In the genomic region with DNA sequence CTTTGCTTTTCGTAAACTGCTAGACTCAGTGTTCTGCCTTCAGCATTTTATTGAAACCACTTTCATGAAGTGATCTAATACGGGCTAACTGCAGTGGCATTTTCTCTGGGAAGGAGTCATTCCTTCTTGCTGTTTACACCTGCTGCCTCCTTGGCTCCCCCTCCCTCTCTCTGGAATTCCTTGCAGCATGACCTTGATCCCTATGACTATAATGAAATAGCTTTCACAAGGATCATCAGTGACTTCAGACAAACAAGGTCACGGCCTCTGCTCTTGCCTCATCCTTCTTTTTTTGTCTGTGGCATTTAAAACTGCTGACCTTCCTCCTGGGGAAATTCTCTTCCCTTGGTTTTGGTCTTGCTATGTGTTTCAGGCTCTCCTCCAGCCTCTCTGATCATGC, we compare ENCODE assay signal across 21 cellular contexts.
DNase-seq lines count a peak whose midpoint lies in the region; ATAC-seq, FAIRE-seq and TF ChIP-seq lines count a peak whose summit lies in the region.
"Had no signal": no experiment of that assay in that cellular context is flagged by ENCODE, and none has a peak within 500 bp of the region (broad histone marks: within the 10 kb centered on the region; RNA-seq: fewer than 3 reads in every experiment).

No MANE protein-coding gene starts in this region.

- no peaks in the 10 kb centered on the region for H3K27me3 Mint-ChIP-seq in astrocyte (ENCODE audit: low read depth, unreplicated experiment)
- H3K27me3 Mint-ChIP-seq: activated naive CD4-positive, alpha-beta T cell treated with anti-CD3 and anti-CD28 coated beads, Interleukin-2, amount 10 ng/mL, durations not matched to agents 7 days and 5 days; central memory CD8-positive, alpha-beta T cell had no signal

- ATAC-seq in left colon (peak; percentile 28), HG02870 (IDR thresholded peaks at IDR 0.05; ENCODE audit: unreplicated experiment) (no peak)

- FAIRE-seq in astrocyte (lab: Jason Lieb, UNC): no peak
- FAIRE-seq: GM12891 had no signal

- 69 to 78% methylated on average over 3 of the region's 3 CpGs for WGBS in testis, 2 donors

- no peak overlapping the region for H2AFZ ChIP-seq in ACC112 (ENCODE audit: low read length, unreplicated experiment)
- H2AFZ ChIP-seq in astrocyte (ENCODE audit: low read depth, low read length): no peak overlapping the region
- H2AFZ ChIP-seq: parathyroid adenoma had no signal

- H3K36me3 ChIP-seq in ACC112 (ENCODE audit: insufficient read depth, low read length): peaks cover 24% of the 10 kb centered on the region
- H3K36me3 ChIP-seq in astrocyte (ENCODE audit: insufficient read depth, low read length): no peaks in the 10 kb centered on the region
- no peaks in the 10 kb centered on the region for H3K36me3 ChIP-seq in testis (ENCODE audit: low read depth, missing control alignments)

- H3K4me2 ChIP-seq in astrocyte (ENCODE audit: low read length): peak overlapping the region; percentile 23

- H3K36me3 Mint-ChIP-seq in astrocyte (ENCODE audit: low read depth, unreplicated experiment): peaks cover 21% of the 10 kb centered on the region
- H3K36me3 Mint-ChIP-seq: activated naive CD4-positive, alpha-beta T cell treated with anti-CD3 and anti-CD28 coated beads, Interleukin-2, amount 10 ng/mL, durations not matched to agents 7 days and 5 days had no signal

- H3K9me3 Mint-ChIP-seq in astrocyte (ENCODE audit: unreplicated experiment): no peaks in the 10 kb centered on the region
- H3K9me3 Mint-ChIP-seq: activated naive CD4-positive, alpha-beta T cell treated with anti-CD3 and anti-CD28 coated beads, Interleukin-2, amount 10 ng/mL, durations not matched to agents 7 days and 5 days had no signal

- no peaks in the 10 kb centered on the region for H3K27me3 ChIP-seq in ACC112 (ENCODE audit: insufficient read depth, low read length)
- no peaks in the 10 kb centered on the region for H3K27me3 ChIP-seq in astrocyte (ENCODE audit: insufficient read depth, low read length)
- H3K27me3 ChIP-seq in testis: no peaks in the 10 kb centered on the region
- H3K27me3 ChIP-seq: SJCRH30, tibial artery had no signal

- H3K27ac ChIP-seq in ACC112 (ENCODE audit: low read depth, low read length) (peak overlapping the region; percentile 14; the same call in 1 of the 2 replicates), astrocyte (ENCODE audit: low read depth, low read length) (peak overlapping the region; percentile 38), testis (no peak overlapping the region)
- H3K27ac ChIP-seq: parathyroid adenoma, SJCRH30, tibial artery had no signal

- no peak overlapping the region for H3K4me3 Mint-ChIP-seq in astrocyte (ENCODE audit: unreplicated experiment)
- H3K4me3 Mint-ChIP-seq: activated naive CD4-positive, alpha-beta T cell treated with anti-CD3 and anti-CD28 coated beads, Interleukin-2, amount 10 ng/mL, durations not matched to agents 7 days and 5 days; central memory CD8-positive, alpha-beta T cell had no signal

- TF ChIP-seq CTCF in astrocyte (IDR thresholded peaks at IDR 0.05; ENCODE audit: insufficient read depth, low read depth, low read length) (no peak), testis (IDR thresholded peaks at IDR 0.05) (no peak), GM10266 (IDR thresholded peaks at IDR 0.05; ENCODE audit: control insufficient read depth, insufficient read depth, low read depth, missing control alignments) (no peak)

- H4K20me1 ChIP-seq in astrocyte (ENCODE audit: insufficient read depth, low read length): no peaks in the 10 kb centered on the region

- peaks cover 45% of the 10 kb centered on the region for H3K4me1 ChIP-seq in ACC112 (ENCODE audit: control insufficient read depth, insufficient read depth, low read length, unreplicated experiment)
- peaks cover 13% of the 10 kb centered on the region for H3K4me1 ChIP-seq in astrocyte (ENCODE audit: insufficient read depth, low read length)
- no peaks in the 10 kb centered on the region for H3K4me1 ChIP-seq in testis
- H3K4me1 ChIP-seq: SJCRH30, tibial artery had no signal

- no peaks in the 10 kb centered on the region for H3K79me2 ChIP-seq in ACC112 (ENCODE audit: control insufficient read depth, insufficient read depth, low read length, unreplicated experiment)
- H3K79me2 ChIP-seq in astrocyte (ENCODE audit: insufficient read depth, low read length): no peaks in the 10 kb centered on the region

- peak overlapping the region; percentile 83 for H3K27ac Mint-ChIP-seq in astrocyte (ENCODE audit: unreplicated experiment)
- H3K27ac Mint-ChIP-seq: activated naive CD4-positive, alpha-beta T cell treated with anti-CD3 and anti-CD28 coated beads, Interleukin-2, amount 10 ng/mL, durations not matched to agents 7 days and 5 days had no signal

- no peak for TF ChIP-seq POLR2A in testis (IDR thresholded peaks at IDR 0.05)

- DNase-seq in HK-2 (ENCODE audit: unreplicated experiment) (peak; percentile 45), astrocyte (ENCODE audit: low read depth) (peak; percentile 84), left colon (no peak), testis (no peak), NCI-H2196 treated with DMSO at 0.1 percent for 48 hours (lab: John Stamatoyannopoulos, UW; ENCODE audit: unreplicated experiment) (no peak), GM10266 (ENCODE audit: extremely low spot score) (no peak)
- DNase-seq: activated CD8-positive, alpha-beta memory T cell treated with anti-CD3 and anti-CD28 coated beads for 24 hours; activated naive CD4-positive, alpha-beta T cell treated with anti-CD3 and anti-CD28 coated beads, Interleukin-2, amount 10 ng/mL, durations not matched to agents 7 days and 5 days; AML-193; DMS79 treated with DMSO at 0.1 percent for 48 hours; hippocampal formation; KG1; NCI-H146; NCI-H748 treated with DMSO at 0.1 percent for 48 hours; tibial artery had no signal

- no peak overlapping the region for H3K9ac ChIP-seq in astrocyte (ENCODE audit: low read length)
- H3K9ac ChIP-seq: parathyroid adenoma had no signal

- H3K4me1 Mint-ChIP-seq in astrocyte (ENCODE audit: low read depth, unreplicated experiment): peaks cover 54% of the 10 kb centered on the region
- H3K4me1 Mint-ChIP-seq: central memory CD8-positive, alpha-beta T cell had no signal

- intact Hi-C loops in left colon (cut with DNase I, micrococcal nuclease): no loop called here
- intact Hi-C loops in testis (cut with DNase I; ENCODE audit: low total_unique reads): no loop called here

- H3K4me3 ChIP-seq in ACC112 (ENCODE audit: low read depth, low read length) (no peak overlapping the region), astrocyte (ENCODE audit: insufficient read depth, low read depth, low read length) (no peak overlapping the region), testis (no peak overlapping the region)
- H3K4me3 ChIP-seq: SJCRH30, tibial artery had no signal

- no peaks in the 10 kb centered on the region for H3K9me3 ChIP-seq in astrocyte (ENCODE audit: insufficient read depth, low read depth, low read length)
- no peaks in the 10 kb centered on the region for H3K9me3 ChIP-seq in testis
- H3K9me3 ChIP-seq: SJCRH30, tibial artery had no signal

Comparison
In these comparisons a context has a peak if more than half of its experiments do, and no peak if none do; other contexts are left out.
1. H3K27ac ChIP-seq: peak in ACC112 (single experiment) and astrocyte (single experiment); none in testis (0 of 2).
2. DNase-seq: peak in HK-2 (single experiment) and astrocyte (single experiment); none in left colon (0 of 2), testis (single experiment), NCI-H2196 treated with DMSO at 0.1 percent for 48 hours (single experiment) and GM10266 (single experiment).